Comparison of ENCODE assay signal across 27 cellular contexts in the genomic region with DNA sequence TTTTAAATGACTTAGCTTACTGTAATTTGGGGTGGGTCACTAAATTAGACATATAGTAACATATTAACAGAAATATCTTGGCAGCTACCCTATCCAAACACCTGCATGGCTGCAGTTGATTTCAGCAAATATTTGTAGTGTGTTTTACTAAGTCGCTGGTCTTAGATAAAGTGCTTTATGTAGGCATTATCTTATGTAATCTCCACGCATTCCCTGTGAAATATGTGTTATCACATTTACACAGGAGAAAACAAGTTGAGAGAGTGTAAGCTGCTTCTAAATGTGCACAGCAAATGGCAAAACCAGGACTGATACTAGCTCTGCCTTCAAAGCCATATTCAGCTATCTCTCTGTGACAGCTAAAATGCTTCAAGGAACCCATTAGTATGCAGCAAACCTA.
DNase-seq lines count a peak whose midpoint lies in the region; ATAC-seq, FAIRE-seq and TF ChIP-seq lines count a peak whose summit lies in the region.
"Had no signal": no experiment of that assay in that cellular context is flagged by ENCODE, and none has a peak within 500 bp of the region (broad histone marks: within the 10 kb centered on the region; RNA-seq: fewer than 3 reads in every experiment).

No MANE protein-coding gene starts in this region.

- peaks cover 19% of the 10 kb centered on the region for H3K4me1 ChIP-seq in A549
- H3K4me1 ChIP-seq in pancreas: peaks cover 19 to 32% (median 24%) of the 10 kb centered on the region in 3 donors
- H3K4me1 ChIP-seq: esophagus muscularis mucosa, foreskin keratinocyte, heart right ventricle, thyroid gland had no signal

- H3K4me2 ChIP-seq in A549: peak overlapping the region; percentile 50

- WGBS in A549 (ENCODE audit: missing lambda C conversion rate): 2% methylated on average over 2 of the region's 2 CpGs
- 11 to 15% methylated on average over 2 of the region's 2 CpGs for WGBS in pancreas, 2 donors

- no peaks in the 10 kb centered on the region for H3K27me3 ChIP-seq in pancreas
- H3K27me3 ChIP-seq: esophagus muscularis mucosa, foreskin keratinocyte, heart right ventricle, thyroid gland had no signal

- FAIRE-seq in A549 (lab: Jason Lieb, UNC) (no peak), pancreas (lab: Jason Lieb, UNC) (no peak)

- intact Hi-C loops in pancreas (cut with DNase I): no loop called here

- peak in 1 of 2 experiments; percentile 74; a peak in 3 of 6 replicates for ATAC-seq in A549
- ATAC-seq in pancreas: peak; percentile 83 to 95 (median 91)
- ATAC-seq: activated CD4-positive, alpha-beta T cell treated with anti-CD3 and anti-CD28 coated beads for 36 hours; activated CD8-positive, alpha-beta T cell treated with anti-CD3 and anti-CD28 coated beads, Interleukin-2, amount 10 ng/mL, durations not matched to agents 7 days and 5 days; foreskin keratinocyte; HCT116; heart right ventricle; left cardiac atrium had no signal

- POLR2A ChIA-PET in A549 (lab: Yijun Ruan, JAX): no interaction called here

- TF ChIP-seq POLR2A in A549 (IDR thresholded peaks at IDR 0.05; ENCODE audit: low read length): no peak

- H3K9me3 ChIP-seq in A549 (no peaks in the 10 kb centered on the region), pancreas (no peaks in the 10 kb centered on the region)
- H3K9me3 ChIP-seq: esophagus muscularis mucosa, heart right ventricle, thyroid gland had no signal

- peak; percentile 33 to 37; a peak in 2 of 5 replicates for TF ChIP-seq EP300 in A549 (IDR thresholded peaks at IDR 0.05)

- H3K27ac ChIP-seq in A549 (no peak overlapping the region), pancreas (peak overlapping the region in 1 of 4 donors; percentile 31)
- H3K27ac ChIP-seq: esophagus muscularis mucosa, foreskin keratinocyte, heart right ventricle, SK-N-MC, thyroid gland had no signal

- TF ChIP-seq CTCF in A549 (IDR thresholded peaks at IDR 0.05) (no peak), pancreas (IDR thresholded peaks at IDR 0.05) (no peak)

- TF ChIP-seq RAD21 in A549 (conservative IDR thresholded peaks at IDR 0.05 in 1 of 2, IDR thresholded peaks at IDR 0.05 in 1 of 2): no peak

- CTCF ChIA-PET in A549 (lab: Yijun Ruan, JAX): interaction anchor here (1.2 to 1.3 kb wide), 2 partner anchors 11 to 42 kb away, joined by 3 read pairs; no protein-coding TSS in a partner anchor

- DNase-seq in A549 (ENCODE audit: low read depth in 1 of 2, low spot score in 1 of 2): peak in 1 of 2 experiments; percentile 48
- DNase-seq in LoVo (ENCODE audit: low spot score): peak; percentile 23
- DNase-seq in glomerular visceral epithelial cell (ENCODE audit: extremely low spot score): peak; percentile 15
- DNase-seq in pancreas: peak in 1 of 6 donors; percentile 7
- DNase-seq in A172 (ENCODE audit: low spot score): no peak
- no peak for DNase-seq in HK-2 (ENCODE audit: unreplicated experiment)
- no peak for DNase-seq in DMS 273 treated with DMSO at 0.1 percent for 48 hours (lab: John Stamatoyannopoulos, UW)
- DNase-seq in activated effector memory CD4-positive, alpha-beta T cell treated with Interleukin-2 at 50 U/mL for 16 hours: no peak
- DNase-seq: activated CD4-positive, alpha-beta T cell treated with anti-CD3 and anti-CD28 coated beads for 36 hours; activated CD8-positive, alpha-beta T cell treated with anti-CD3 and anti-CD28 coated beads, Interleukin-2, amount 10 ng/mL, durations not matched to agents 7 days and 5 days; activated gamma-delta T cell; activated naive CD8-positive, alpha-beta T cell treated with anti-CD3 and anti-CD28 coated beads, Interleukin-2, amount 10 ng/mL, durations not matched to agents 7 days and 5 days; activated T-cell treated with anti-CD3 and anti-CD28 coated beads for 4 hours; CD8-positive, alpha-beta memory T cell; central memory CD4-positive, alpha-beta T cell; endodermal cell; heart right ventricle; left cardiac atrium; NCI-H1105 treated with DMSO at 0.1 percent for 48 hours; NCI-H2029 treated with DMSO at 0.1 percent for 48 hours; NCI-H226; NCI-H774; thyroid gland had no signal

- no peaks in the 10 kb centered on the region for H3K36me3 ChIP-seq in pancreas
- H3K36me3 ChIP-seq: esophagus muscularis mucosa, heart right ventricle, thyroid gland had no signal

- H3K4me3 ChIP-seq in A549 (no peak overlapping the region), pancreas (no peak overlapping the region)
- H3K4me3 ChIP-seq: esophagus muscularis mucosa, heart right ventricle, SK-N-MC, thyroid gland had no signal

TF ChIP-seq in A549, 52 proteins besides CTCF, POLR2A, EP300 and RAD21:
- TF ChIP-seq BCL3 (IDR thresholded peaks at IDR 0.05): 0 out of 3 replicates have a peak, but pooled peaks have one; percentile 38
- peak; percentile 93 for TF ChIP-seq GATA3 (IDR thresholded peaks at IDR 0.05; ENCODE audit: borderline replicate concordance)
- TF ChIP-seq JUN (IDR thresholded peaks at IDR 0.05): peak in 1 of 2 experiments; percentile 45; a peak in 2 of 5 replicates
- peak; percentile 33 to 69; a peak in 3 of 4 replicates for TF ChIP-seq CEBPB (IDR thresholded peaks at IDR 0.05)
- no peak for TF ChIP-seq RFX5 (IDR thresholded peaks at IDR 0.05)
- no peak for TF ChIP-seq FOSL2 (IDR thresholded peaks at IDR 0.05)
- TF ChIP-seq FOSL2 (CRISPR knock-in tag; IDR thresholded peaks at IDR 0.05): peak; percentile 14; the same call in 1 of the 2 replicates
- peak; percentile 33; the same call in 1 of the 2 replicates for TF ChIP-seq JUNB (IDR thresholded peaks at IDR 0.05)
- no peak for TF ChIP-seq TP53 (CRISPR knock-in tag; IDR thresholded peaks at IDR 0.05)
- TF ChIP-seq MAFK (IDR thresholded peaks at IDR 0.05; ENCODE audit: partially characterized antibody): no peak
TF ChIP-seq in A549: peak in this region for 6.

Comparison
In these comparisons a context has a peak if more than half of its experiments do, and no peak if none do; other contexts are left out.
1. DNase-seq: peak in LoVo (single experiment) and glomerular visceral epithelial cell (single experiment); none in A172 (single experiment), HK-2 (single experiment), DMS 273 treated with DMSO at 0.1 percent for 48 hours (single experiment) and activated effector memory CD4-positive, alpha-beta T cell treated with Interleukin-2 at 50 U/mL for 16 hours (single experiment).